ENCODE assay signal across 12 cellular contexts in the genomic region with DNA sequence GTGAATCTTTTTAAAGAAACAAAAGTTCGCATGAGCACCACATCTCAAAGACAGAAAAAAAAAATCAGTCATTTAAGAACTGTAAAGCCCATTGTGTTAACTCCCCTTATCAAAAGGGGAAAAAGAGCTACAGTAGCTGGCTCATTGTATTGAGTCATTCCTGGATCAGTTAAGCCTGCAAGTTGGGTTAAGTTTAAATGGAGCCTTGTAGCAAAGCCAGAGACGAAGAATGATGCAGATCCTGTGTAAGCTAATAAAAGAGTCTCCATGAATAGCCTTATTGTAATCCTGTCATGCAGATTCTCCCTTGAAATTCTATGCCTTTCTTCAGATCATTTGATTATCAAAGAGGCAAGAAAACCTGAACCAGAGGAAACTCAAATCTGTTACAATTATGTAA.
DNase-seq lines count a peak whose midpoint lies in the region; ATAC-seq, FAIRE-seq and TF ChIP-seq lines count a peak whose summit lies in the region.
"Had no signal": no experiment of that assay in that cellular context is flagged by ENCODE, and none has a peak within 500 bp of the region (broad histone marks: within the 10 kb centered on the region; RNA-seq: fewer than 3 reads in every experiment).

No MANE protein-coding gene starts in this region.

- ATAC-seq in HG02610 (IDR thresholded peaks at IDR 0.05; ENCODE audit: unreplicated experiment) (peak; percentile 76), RWPE2 (ENCODE audit: low read depth) (peak; percentile 83), GM19452 (IDR thresholded peaks at IDR 0.05; ENCODE audit: unreplicated experiment) (no peak)
- peak; percentile 81 for ATAC-seq in stimulated activated naive CD8-positive, alpha-beta T cell treated with anti-CD3 and anti-CD28 coated beads, Interleukin-15, Interleukin-2, amounts not matched to agents 100 U/mL and 50 U/mL, for 24 hours

- H3K4me3 ChIP-seq in RWPE2 (ENCODE audit: severe bottlenecking) (no peak overlapping the region), fibroblast of the aortic adventitia (ENCODE audit: low read depth, low read length) (no peak overlapping the region)

- FAIRE-seq in GM12892 (lab: Jason Lieb, UNC): no peak
- FAIRE-seq: H1 had no signal

- DNase-seq in RWPE2 (ENCODE audit: low spot score) (no peak), fibroblast of the aortic adventitia (ENCODE audit: low read depth) (peak; percentile 90), GM12892 (ENCODE audit: insufficient read length) (no peak), NCI-H2081 treated with DMSO at 0.1 percent for 48 hours (lab: John Stamatoyannopoulos, UW) (no peak)
- DNase-seq in stimulated activated naive CD8-positive, alpha-beta T cell treated with anti-CD3 and anti-CD28 coated beads, Interleukin-15, Interleukin-2, amounts not matched to agents 100 U/mL and 50 U/mL, for 24 hours: no peak
- DNase-seq: activated effector memory CD4-positive, alpha-beta T cell treated with Interleukin-2 at 50 U/mL for 16 hours; NCI-H1092; WERI-Rb-1 had no signal

- peaks cover 14% of the 10 kb centered on the region for H3K4me1 ChIP-seq in RWPE2 (ENCODE audit: insufficient read depth, poor library complexity, severe bottlenecking)

- no peaks in the 10 kb centered on the region for H3K27me3 ChIP-seq in RWPE2 (ENCODE audit: insufficient read depth, poor library complexity, severe bottlenecking)
- H3K27me3 ChIP-seq: neutrophil had no signal

- H3K36me3 ChIP-seq in RWPE2 (ENCODE audit: low read depth): no peaks in the 10 kb centered on the region
- H3K36me3 ChIP-seq: neutrophil, WERI-Rb-1 had no signal

- H3K27ac ChIP-seq in RWPE2 (ENCODE audit: poor library complexity, severe bottlenecking): no peak overlapping the region
- H3K27ac ChIP-seq: neutrophil, WERI-Rb-1 had no signal

- no peaks in the 10 kb centered on the region for H3K9me3 ChIP-seq in RWPE2 (ENCODE audit: severe bottlenecking)
- H3K9me3 ChIP-seq: neutrophil had no signal

- TF ChIP-seq CTCF in RWPE2 (IDR thresholded peaks at IDR 0.05; ENCODE audit: poor library complexity, severe bottlenecking) (no peak), fibroblast of the aortic adventitia (IDR thresholded peaks at IDR 0.05; ENCODE audit: insufficient read depth, low read length) (no peak)

- TF ChIP-seq POLR2A in GM12892 (IDR thresholded peaks at IDR 0.05; ENCODE audit: low read depth, low read length): no peak
